12 cellular contexts compared by ENCODE assay signal in the genomic region with DNA sequence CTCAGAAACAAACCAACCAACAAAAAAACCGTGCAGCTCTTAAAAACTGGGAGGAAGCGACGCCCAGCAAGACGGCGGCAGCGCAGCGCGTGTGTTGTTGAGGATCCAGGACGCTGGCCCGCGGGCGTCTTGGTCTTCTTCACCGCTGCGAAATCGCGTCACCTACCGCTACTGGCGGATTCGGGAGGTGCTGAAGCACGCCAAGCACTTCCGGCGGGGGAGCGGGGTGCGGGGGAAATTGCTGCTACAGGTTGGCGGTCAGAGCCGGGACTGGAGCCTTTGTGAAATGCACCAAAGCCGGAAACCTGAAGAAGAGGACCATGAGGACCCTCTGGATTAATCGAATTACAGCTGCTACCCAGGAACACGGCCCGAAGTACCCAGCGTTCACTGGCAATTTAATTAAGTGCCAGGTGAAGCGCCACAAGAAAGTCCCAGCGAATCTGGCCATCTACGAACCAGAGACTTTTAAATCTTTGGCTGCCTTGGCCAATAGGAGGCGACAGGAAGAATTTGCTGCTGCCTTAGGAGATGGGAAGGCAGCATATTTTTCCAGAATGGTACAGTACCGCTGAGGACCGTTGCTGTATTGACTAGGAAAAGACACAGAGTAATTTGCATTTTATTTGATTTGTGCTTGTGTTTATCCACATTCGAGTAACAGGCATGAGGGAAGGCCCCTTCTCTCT. TPM values are rescaled to one million over a fixed set of nuclear protein-coding genes. Genes with fewer than 3 reads are reported as not detected.
DNase-seq lines count a peak whose midpoint lies in the region; ATAC-seq lines count a peak whose summit lies in the region.
"Had no signal": no experiment of that assay in that cellular context is flagged by ENCODE, and none has a peak within 500 bp of the region (broad histone marks: within the 10 kb centered on the region; RNA-seq: fewer than 3 reads in every experiment).

No MANE protein-coding gene starts in this region.

- no peaks in the 10 kb centered on the region for H3K27me3 Mint-ChIP-seq in activated T-cell treated with anti-CD3 and anti-CD28 coated beads, Interleukin-2, amount 50 U/mL, for 24 hours
- no peaks in the 10 kb centered on the region for H3K27me3 Mint-ChIP-seq in activated T-cell treated with anti-CD3 and anti-CD28 coated beads, Interleukin-2, amount 50 U/mL, for 4 hours (ENCODE audit: low read depth)
- no peaks in the 10 kb centered on the region for H3K27me3 Mint-ChIP-seq in activated naive CD8-positive, alpha-beta T cell treated with anti-CD3 and anti-CD28 coated beads for 36 hours
- H3K27me3 Mint-ChIP-seq in stimulated activated memory B cell treated with anti-CD40 and anti-IgM and Interleukin-4, amounts not matched to agents 10 μg/mL and 1 μg/mL and 100 μg/mL, for 72 hours: no peaks in the 10 kb centered on the region

- H3K9me3 Mint-ChIP-seq in activated T-cell treated with anti-CD3 and anti-CD28 coated beads, Interleukin-2, amount 50 U/mL, for 24 hours: no peaks in the 10 kb centered on the region
- H3K9me3 Mint-ChIP-seq in activated T-cell treated with anti-CD3 and anti-CD28 coated beads, Interleukin-2, amount 50 U/mL, for 4 hours: no peaks in the 10 kb centered on the region
- H3K9me3 Mint-ChIP-seq in activated naive CD8-positive, alpha-beta T cell treated with anti-CD3 and anti-CD28 coated beads for 36 hours: no peaks in the 10 kb centered on the region
- no peaks in the 10 kb centered on the region for H3K9me3 Mint-ChIP-seq in stimulated activated memory B cell treated with anti-CD40 and anti-IgM and Interleukin-4, amounts not matched to agents 10 μg/mL and 1 μg/mL and 100 μg/mL, for 72 hours

- H3K36me3 Mint-ChIP-seq in activated T-cell treated with anti-CD3 and anti-CD28 coated beads, Interleukin-2, amount 50 U/mL, for 24 hours (ENCODE audit: low read depth): no peaks in the 10 kb centered on the region
- no peaks in the 10 kb centered on the region for H3K36me3 Mint-ChIP-seq in activated T-cell treated with anti-CD3 and anti-CD28 coated beads, Interleukin-2, amount 50 U/mL, for 4 hours (ENCODE audit: insufficient read depth)
- H3K36me3 Mint-ChIP-seq in activated naive CD8-positive, alpha-beta T cell treated with anti-CD3 and anti-CD28 coated beads for 36 hours: no peaks in the 10 kb centered on the region
- H3K36me3 Mint-ChIP-seq in stimulated activated memory B cell treated with anti-CD40 and anti-IgM and Interleukin-4, amounts not matched to agents 10 μg/mL and 1 μg/mL and 100 μg/mL, for 72 hours: no peaks in the 10 kb centered on the region

- DNase-seq in activated T-cell treated with anti-CD3 and anti-CD28 coated beads, Interleukin-2, amount 50 U/mL, for 24 hours: peak; percentile 53
- no peak for DNase-seq in activated T-cell treated with anti-CD3 and anti-CD28 coated beads, Interleukin-2, amount 50 U/mL, for 4 hours
- peak; percentile 39 for DNase-seq in activated naive CD8-positive, alpha-beta T cell treated with anti-CD3 and anti-CD28 coated beads for 36 hours
- DNase-seq in iris pigment epithelial cell (ENCODE audit: low read depth) (peak; percentile 24), NK-92 (lab: John Stamatoyannopoulos, UW; ENCODE audit: unreplicated experiment) (no peak), SK-N-DZ (ENCODE audit: low spot score) (no peak)
- DNase-seq: dorsolateral prefrontal cortex had no signal

- peak overlapping the region; percentile 39 for H3K4me3 Mint-ChIP-seq in activated T-cell treated with anti-CD3 and anti-CD28 coated beads, Interleukin-2, amount 50 U/mL, for 24 hours
- no peak overlapping the region for H3K4me3 Mint-ChIP-seq in activated T-cell treated with anti-CD3 and anti-CD28 coated beads, Interleukin-2, amount 50 U/mL, for 4 hours
- peak overlapping the region; percentile 2 for H3K4me3 Mint-ChIP-seq in activated naive CD8-positive, alpha-beta T cell treated with anti-CD3 and anti-CD28 coated beads for 36 hours
- H3K4me3 Mint-ChIP-seq in stimulated activated memory B cell treated with anti-CD40 and anti-IgM and Interleukin-4, amounts not matched to agents 10 μg/mL and 1 μg/mL and 100 μg/mL, for 72 hours: peak overlapping the region; percentile 39

- H3K4me1 Mint-ChIP-seq in activated T-cell treated with anti-CD3 and anti-CD28 coated beads, Interleukin-2, amount 50 U/mL, for 24 hours (ENCODE audit: low read depth): peaks cover 11% of the 10 kb centered on the region
- peaks cover 3% of the 10 kb centered on the region for H3K4me1 Mint-ChIP-seq in activated T-cell treated with anti-CD3 and anti-CD28 coated beads, Interleukin-2, amount 50 U/mL, for 4 hours (ENCODE audit: low read depth)
- H3K4me1 Mint-ChIP-seq in activated naive CD8-positive, alpha-beta T cell treated with anti-CD3 and anti-CD28 coated beads for 36 hours: peaks cover 4% of the 10 kb centered on the region
- H3K4me1 Mint-ChIP-seq in stimulated activated memory B cell treated with anti-CD40 and anti-IgM and Interleukin-4, amounts not matched to agents 10 μg/mL and 1 μg/mL and 100 μg/mL, for 72 hours: peaks cover 6% of the 10 kb centered on the region

- ATAC-seq in activated T-cell treated with anti-CD3 and anti-CD28 coated beads, Interleukin-2, amount 50 U/mL, for 4 hours: no peak
- no peak for ATAC-seq in stimulated activated memory B cell treated with anti-CD40 and anti-IgM and Interleukin-4, amounts not matched to agents 10 μg/mL and 1 μg/mL and 100 μg/mL, for 72 hours
- ATAC-seq in GM21528 (IDR thresholded peaks at IDR 0.05; ENCODE audit: low FRiP score, unreplicated experiment): no peak
- ATAC-seq: activated CD4-positive, CD25-positive, alpha-beta regulatory T cell treated with anti-CD3 and anti-CD28 coated beads, Interleukin-2, amount 50 U/mL, for 24 hours; Panc1 had no signal

- no peak overlapping the region for H3K27ac Mint-ChIP-seq in activated T-cell treated with anti-CD3 and anti-CD28 coated beads, Interleukin-2, amount 50 U/mL, for 24 hours
- no peak overlapping the region for H3K27ac Mint-ChIP-seq in activated naive CD8-positive, alpha-beta T cell treated with anti-CD3 and anti-CD28 coated beads for 36 hours
- H3K27ac Mint-ChIP-seq in stimulated activated memory B cell treated with anti-CD40 and anti-IgM and Interleukin-4, amounts not matched to agents 10 μg/mL and 1 μg/mL and 100 μg/mL, for 72 hours: no peak overlapping the region

RNA-seq across cellular contexts. Expression of a gene that starts 11.9 kb away (rescaled TPM):
- not detected for total RNA-seq in activated T-cell treated with anti-CD3 and anti-CD28 coated beads, Interleukin-2, amount 50 U/mL, for 4 hours
- total RNA-seq in activated naive CD8-positive, alpha-beta T cell treated with anti-CD3 and anti-CD28 coated beads for 36 hours: under 1 TPM in 1 of 2 experiments, not detected in 1; 0.10 TPM
- 0.22 and 0.51 TPM in 2 replicates for polyA plus RNA-seq in SK-N-DZ (2014; cell fraction: cytosol; rRNA removed)
- polyA plus RNA-seq in SK-N-DZ (2014; cell fraction: nucleus; rRNA removed): 0.07 and 1.2 TPM in 2 replicates
- total RNA-seq: pulmonary artery endothelial cell had no signal

RNA-seq across cellular contexts. Expression of a gene that starts 28.2 kb away (rescaled TPM):
- 1 to 10 TPM; 7.1 to 8.6 (median 8.3) TPM for total RNA-seq in activated T-cell treated with anti-CD3 and anti-CD28 coated beads, Interleukin-2, amount 50 U/mL, for 4 hours
- total RNA-seq in activated naive CD8-positive, alpha-beta T cell treated with anti-CD3 and anti-CD28 coated beads for 36 hours: 10 to 100 TPM; 12.2 to 13.7 TPM
- 5.0 and 8.0 TPM in 2 replicates for polyA plus RNA-seq in SK-N-DZ (2014; cell fraction: cytosol; rRNA removed)
- 4.8 and 12.2 TPM in 2 replicates for polyA plus RNA-seq in SK-N-DZ (2014; cell fraction: nucleus; rRNA removed)

Comparison
In these comparisons a context has a peak if more than half of its experiments do, and no peak if none do; other contexts are left out.
1. DNase-seq: peak in activated T-cell treated with anti-CD3 and anti-CD28 coated beads, Interleukin-2, amount 50 U/mL, for 24 hours (single experiment), activated naive CD8-positive, alpha-beta T cell treated with anti-CD3 and anti-CD28 coated beads for 36 hours (single experiment) and iris pigment epithelial cell (single experiment); none in activated T-cell treated with anti-CD3 and anti-CD28 coated beads, Interleukin-2, amount 50 U/mL, for 4 hours (single experiment), NK-92 (single experiment) and SK-N-DZ (single experiment).